ENCODE assay signal across 36 cellular contexts in genomic region chr18:64809801-64810200, GRCh38.
"Had no signal": no experiment of that assay in that cellular context is flagged by ENCODE, and none has a peak within 500 bp of the region (broad histone marks: within the 10 kb centered on the region; RNA-seq: fewer than 3 reads in every experiment).

No MANE protein-coding gene starts in this region.

- H3K4me1 Mint-ChIP-seq: activated CD4-positive, alpha-beta T cell treated with anti-CD3 and anti-CD28 coated beads, Interleukin-2, amount 10 ng/mL, durations not matched to agents 24 days and 14 days; activated CD8-positive, alpha-beta memory T cell treated with anti-CD3 and anti-CD28 coated beads, Interleukin-2, amount 10 ng/mL, durations not matched to agents 7 days and 5 days; activated naive CD4-positive, alpha-beta T cell treated with anti-CD3 and anti-CD28 coated beads, Interleukin-2, amount 10 ng/mL, durations not matched to agents 7 days and 5 days; activated naive CD4-positive, alpha-beta T cell treated with anti-CD3 and anti-CD28 coated beads, Interleukin-2, amount 50 U/mL, for 24 hours; activated naive CD8-positive, alpha-beta T cell treated with anti-CD3 and anti-CD28 coated beads, Interleukin-2, amount 10 ng/mL, durations not matched to agents 7 days and 5 days; activated naive CD8-positive, alpha-beta T cell treated with anti-CD3 and anti-CD28 coated beads, Interleukin-2, amount 50 U/mL, for 24 hours had no signal

- DNase-seq: activated B cell treated with CpG ODN at 0.5 μM for 24 hours; activated CD4-positive, alpha-beta memory T cell treated with anti-CD3 and anti-CD28 coated beads for 36 hours; activated CD4-positive, alpha-beta T cell treated with anti-CD3 and anti-CD28 coated beads for 4 hours; activated CD4-positive, alpha-beta T cell treated with anti-CD3 and anti-CD28 coated beads, Interleukin-2, amount 10 ng/mL, durations not matched to agents 24 days and 14 days; activated CD4-positive, alpha-beta T cell treated with anti-CD3 and anti-CD28 coated beads, Interleukin-2, amount 50 U/mL, for 1 hour; activated CD4-positive, alpha-beta T cell treated with anti-CD3 and anti-CD28 coated beads, Interleukin-2, amount 50 U/mL, for 4 hours; activated CD4-positive, CD25-positive, alpha-beta regulatory T cell treated with anti-CD3 and anti-CD28 coated beads, Interleukin-2, amount 50 U/mL, for 72 hours; activated CD8-positive, alpha-beta memory T cell treated with anti-CD3 and anti-CD28 coated beads for 24 hours; activated CD8-positive, alpha-beta memory T cell treated with anti-CD3 and anti-CD28 coated beads, Interleukin-2, amount 10 ng/mL, durations not matched to agents 7 days and 5 days; activated CD8-positive, alpha-beta memory T cell treated with anti-CD3 and anti-CD28 coated beads, Interleukin-2, amount 50 U/mL, for 48 hours; activated CD8-positive, alpha-beta T cell treated with anti-CD3 and anti-CD28 coated beads, Interleukin-2, amount 10 ng/mL, durations not matched to agents 7 days and 5 days; activated effector memory CD4-positive, alpha-beta T cell treated with Interleukin-2 at 50 U/mL for 16 hours; activated gamma-delta T cell; activated naive CD4-positive, alpha-beta T cell treated with anti-CD3 and anti-CD28 coated beads, Interleukin-2, amount 10 ng/mL, durations not matched to agents 7 days and 5 days; activated naive CD4-positive, alpha-beta T cell treated with Interleukin-2 at 50 U/mL for 16 hours; activated naive CD8-positive, alpha-beta T cell treated with anti-CD3 and anti-CD28 coated beads, Interleukin-2, amount 10 ng/mL, durations not matched to agents 7 days and 5 days; activated naive CD8-positive, alpha-beta T cell treated with anti-CD3 and anti-CD28 coated beads, Interleukin-2, amount 50 U/mL, for 24 hours; activated T-cell treated with anti-CD3 and anti-CD28 coated beads, Interleukin-2, amount 50 U/mL, for 24 hours; activated T-cell treated with anti-CD3 and anti-CD28 coated beads, Interleukin-2, amount 50 U/mL, for 48 hours; amygdala; aorta; body of pancreas; brain microvascular endothelial cell; central memory CD4-positive, alpha-beta T cell; T-helper 1 cell; T-helper 2 cell; T-helper 9 cell had no signal

- H3K4me3 Mint-ChIP-seq: activated B cell treated with CpG ODN at 0.5 μM for 24 hours; activated CD4-positive, alpha-beta memory T cell treated with anti-CD3 and anti-CD28 coated beads for 36 hours; activated CD4-positive, alpha-beta T cell treated with anti-CD3 and anti-CD28 coated beads, Interleukin-2, amount 10 ng/mL, durations not matched to agents 24 days and 14 days; activated CD8-positive, alpha-beta memory T cell treated with anti-CD3 and anti-CD28 coated beads, Interleukin-2, amount 10 ng/mL, durations not matched to agents 7 days and 5 days; activated CD8-positive, alpha-beta T cell treated with anti-CD3 and anti-CD28 coated beads, Interleukin-2, amount 10 ng/mL, durations not matched to agents 7 days and 5 days; activated naive CD4-positive, alpha-beta T cell treated with anti-CD3 and anti-CD28 coated beads, Interleukin-2, amount 10 ng/mL, durations not matched to agents 7 days and 5 days; activated naive CD4-positive, alpha-beta T cell treated with anti-CD3 and anti-CD28 coated beads, Interleukin-2, amount 50 U/mL, for 24 hours; activated naive CD8-positive, alpha-beta T cell; activated naive CD8-positive, alpha-beta T cell treated with anti-CD3 and anti-CD28 coated beads, Interleukin-2, amount 10 ng/mL, durations not matched to agents 7 days and 5 days; activated naive CD8-positive, alpha-beta T cell treated with anti-CD3 and anti-CD28 coated beads, Interleukin-2, amount 50 U/mL, for 24 hours; activated T-cell treated with anti-CD3 and anti-CD28 coated beads, Interleukin-2, amount 50 U/mL, for 24 hours; T-helper 1 cell treated with Interleukin-12 subunit alpha and Interleukin-12 subunit beta and Interleukin-4 antibody, amounts not matched to agents 30 μg/mL and 1 μg/mL, for 36 hours; T-helper 2 cell treated with Interferon-gamma antibody and Interleukin-4, amounts not matched to agents 5 μg/mL and 100 μg/mL, for 36 hours had no signal

- H3K36me3 Mint-ChIP-seq: activated CD4-positive, alpha-beta memory T cell treated with anti-CD3 and anti-CD28 coated beads for 36 hours; activated CD8-positive, alpha-beta memory T cell treated with anti-CD3 and anti-CD28 coated beads, Interleukin-2, amount 10 ng/mL, durations not matched to agents 7 days and 5 days; activated naive CD4-positive, alpha-beta T cell treated with anti-CD3 and anti-CD28 coated beads, Interleukin-2, amount 10 ng/mL, durations not matched to agents 7 days and 5 days; activated naive CD4-positive, alpha-beta T cell treated with anti-CD3 and anti-CD28 coated beads, Interleukin-2, amount 50 U/mL, for 24 hours; activated naive CD8-positive, alpha-beta T cell; activated naive CD8-positive, alpha-beta T cell treated with anti-CD3 and anti-CD28 coated beads, Interleukin-2, amount 10 ng/mL, durations not matched to agents 7 days and 5 days had no signal

- H3K4me1 ChIP-seq: body of pancreas, breast epithelium had no signal

- H3K9me3 Mint-ChIP-seq: activated CD4-positive, alpha-beta T cell treated with anti-CD3 and anti-CD28 coated beads, Interleukin-2, amount 10 ng/mL, durations not matched to agents 24 days and 14 days had no signal

- H3K4me3 ChIP-seq: body of pancreas, breast epithelium had no signal

- H3K36me3 ChIP-seq: brain microvascular endothelial cell, breast epithelium had no signal

- H3K27ac Mint-ChIP-seq: activated B cell treated with CpG ODN at 0.5 μM for 24 hours; activated CD4-positive, alpha-beta memory T cell treated with anti-CD3 and anti-CD28 coated beads for 36 hours; activated CD4-positive, alpha-beta T cell treated with anti-CD3 and anti-CD28 coated beads, Interleukin-2, amount 10 ng/mL, durations not matched to agents 24 days and 14 days; activated CD8-positive, alpha-beta memory T cell treated with anti-CD3 and anti-CD28 coated beads, Interleukin-2, amount 10 ng/mL, durations not matched to agents 7 days and 5 days; activated CD8-positive, alpha-beta T cell treated with anti-CD3 and anti-CD28 coated beads, Interleukin-2, amount 10 ng/mL, durations not matched to agents 7 days and 5 days; activated naive CD4-positive, alpha-beta T cell treated with anti-CD3 and anti-CD28 coated beads, Interleukin-2, amount 10 ng/mL, durations not matched to agents 7 days and 5 days; activated naive CD4-positive, alpha-beta T cell treated with anti-CD3 and anti-CD28 coated beads, Interleukin-2, amount 50 U/mL, for 24 hours; activated naive CD8-positive, alpha-beta T cell; activated naive CD8-positive, alpha-beta T cell treated with anti-CD3 and anti-CD28 coated beads, Interleukin-2, amount 10 ng/mL, durations not matched to agents 7 days and 5 days; activated naive CD8-positive, alpha-beta T cell treated with anti-CD3 and anti-CD28 coated beads, Interleukin-2, amount 50 U/mL, for 24 hours; activated T-cell treated with anti-CD3 and anti-CD28 coated beads, Interleukin-2, amount 50 U/mL, for 24 hours; activated T-helper 2 cell treated with anti-CD3 and anti-CD28 coated beads, Interferon-gamma antibody, Interleukin-2, Interleukin-4, amounts not matched to agents 10 μg/mL and 5 μg/mL and 100 μg/mL, durations not matched to agents 14 hours and 24 hours and 36 hours; T-helper 1 cell treated with Interleukin-12 subunit alpha and Interleukin-12 subunit beta and Interleukin-4 antibody, amounts not matched to agents 30 μg/mL and 1 μg/mL, for 36 hours; T-helper 2 cell treated with Interferon-gamma antibody and Interleukin-4, amounts not matched to agents 5 μg/mL and 100 μg/mL, for 36 hours had no signal

- H3K27me3 Mint-ChIP-seq: activated B cell treated with CpG ODN at 0.5 μM for 24 hours; activated CD4-positive, alpha-beta memory T cell treated with anti-CD3 and anti-CD28 coated beads for 36 hours; activated CD4-positive, alpha-beta T cell treated with anti-CD3 and anti-CD28 coated beads, Interleukin-2, amount 10 ng/mL, durations not matched to agents 24 days and 14 days; activated CD8-positive, alpha-beta memory T cell treated with anti-CD3 and anti-CD28 coated beads, Interleukin-2, amount 10 ng/mL, durations not matched to agents 7 days and 5 days; activated naive CD4-positive, alpha-beta T cell treated with anti-CD3 and anti-CD28 coated beads, Interleukin-2, amount 10 ng/mL, durations not matched to agents 7 days and 5 days; activated naive CD4-positive, alpha-beta T cell treated with anti-CD3 and anti-CD28 coated beads, Interleukin-2, amount 50 U/mL, for 24 hours; activated naive CD8-positive, alpha-beta T cell; activated naive CD8-positive, alpha-beta T cell treated with anti-CD3 and anti-CD28 coated beads, Interleukin-2, amount 10 ng/mL, durations not matched to agents 7 days and 5 days; activated naive CD8-positive, alpha-beta T cell treated with anti-CD3 and anti-CD28 coated beads, Interleukin-2, amount 50 U/mL, for 24 hours; activated T-cell treated with anti-CD3 and anti-CD28 coated beads, Interleukin-2, amount 50 U/mL, for 24 hours had no signal

- FAIRE-seq: astrocyte, TTC549 had no signal

- ATAC-seq: activated CD8-positive, alpha-beta memory T cell treated with anti-CD3 and anti-CD28 coated beads, Interleukin-2, amount 10 ng/mL, durations not matched to agents 7 days and 5 days; activated CD8-positive, alpha-beta T cell treated with anti-CD3 and anti-CD28 coated beads, Interleukin-2, amount 10 ng/mL, durations not matched to agents 7 days and 5 days; activated naive CD8-positive, alpha-beta T cell treated with anti-CD3 and anti-CD28 coated beads, Interleukin-2, amount 50 U/mL, for 24 hours; body of pancreas had no signal

- H3K9me3 ChIP-seq: body of pancreas, breast epithelium had no signal

- H3K27me3 ChIP-seq: body of pancreas, brain microvascular endothelial cell, breast epithelium had no signal

- H3K27ac ChIP-seq: body of pancreas, brain microvascular endothelial cell, breast epithelium, VCaP had no signal
